Comparison of ENCODE assay signal across 8 cellular contexts in genomic region chr4:154626793-154627484, GRCh38. TPM values are rescaled to one million over a fixed set of nuclear protein-coding genes. Genes with fewer than 3 reads are reported as not detected.
DNase-seq lines count a peak whose midpoint lies in the region; ATAC-seq lines count a peak whose summit lies in the region.

No MANE protein-coding gene starts in this region.

- H3K27me3 ChIP-seq in endocrine pancreas (ENCODE audit: control insufficient read depth, insufficient read depth, low read length), result no peaks in the 10 kb centered on the region

- ATAC-seq in GM21447 (IDR thresholded peaks at IDR 0.05; ENCODE audit: unreplicated experiment), result peak; percentile 92
- ATAC-seq in stimulated activated memory B cell treated with anti-CD40 and anti-IgM and Interleukin-4, amounts not matched to agents 10 μg/mL and 1 μg/mL and 100 μg/mL, for 72 hours, result peak; percentile 88

- 9 to 10% methylated on average over 39 to 42 of the region's 48 CpGs for WGBS in mesodermal cell (ENCODE audit: insufficient coverage in 2 of 2), 2 experiments

- H3K27ac Mint-ChIP-seq in stimulated activated memory B cell treated with anti-CD40 and anti-IgM and Interleukin-4, amounts not matched to agents 10 μg/mL and 1 μg/mL and 100 μg/mL, for 72 hours, result no peak overlapping the region

- DNase-seq in EL (peak; percentile 44), HUDEP-2 (lab: John Stamatoyannopoulos, UW; ENCODE audit: unreplicated experiment in 76 of 76) (peak in 50 of 76 experiments; percentile 2 to 63 (median 27)), posterior vena cava (ENCODE audit: low spot score) (no peak)
- peak; percentile 27 for DNase-seq in activated CD4-positive, alpha-beta T cell treated with anti-CD3 and anti-CD28 coated beads, Interleukin-2, amount 50 U/mL, for 1 hour

- H3K4me3 ChIP-seq in endocrine pancreas (ENCODE audit: control insufficient read depth, insufficient read depth, low read length), result no peak overlapping the region
- H3K4me3 ChIP-seq in mesodermal cell (ENCODE audit: extremely low read depth, insufficient read depth, low read length, poor library complexity, severe bottlenecking), result peak overlapping the region; percentile 19

- intact Hi-C loops in posterior vena cava (cut with DNase I), result loop anchor here in 1 of 2 donors (10.0 kb wide), 1 partner anchor 72 kb away; the partner anchor contains the start of gene PLRG1

- peaks cover 9% of the 10 kb centered on the region for H3K27me3 Mint-ChIP-seq in stimulated activated memory B cell treated with anti-CD40 and anti-IgM and Interleukin-4, amounts not matched to agents 10 μg/mL and 1 μg/mL and 100 μg/mL, for 72 hours

- H3K27ac ChIP-seq in mesodermal cell (ENCODE audit: low read depth, low read length, severe bottlenecking), result no peak overlapping the region

- H3K9me3 Mint-ChIP-seq in stimulated activated memory B cell treated with anti-CD40 and anti-IgM and Interleukin-4, amounts not matched to agents 10 μg/mL and 1 μg/mL and 100 μg/mL, for 72 hours, result no peaks in the 10 kb centered on the region

- H3K36me3 Mint-ChIP-seq in stimulated activated memory B cell treated with anti-CD40 and anti-IgM and Interleukin-4, amounts not matched to agents 10 μg/mL and 1 μg/mL and 100 μg/mL, for 72 hours, result no peaks in the 10 kb centered on the region

- no peaks in the 10 kb centered on the region for H3K4me1 Mint-ChIP-seq in stimulated activated memory B cell treated with anti-CD40 and anti-IgM and Interleukin-4, amounts not matched to agents 10 μg/mL and 1 μg/mL and 100 μg/mL, for 72 hours

- peak overlapping the region; percentile 54 for H3K4me3 Mint-ChIP-seq in stimulated activated memory B cell treated with anti-CD40 and anti-IgM and Interleukin-4, amounts not matched to agents 10 μg/mL and 1 μg/mL and 100 μg/mL, for 72 hours

- no peaks in the 10 kb centered on the region for H3K36me3 ChIP-seq in endocrine pancreas (ENCODE audit: control insufficient read depth, insufficient read depth, low read length)
- H3K36me3 ChIP-seq in mesodermal cell (ENCODE audit: control insufficient read depth, insufficient read depth, low read length), result no peaks in the 10 kb centered on the region

- H3K9ac ChIP-seq in endocrine pancreas (ENCODE audit: control insufficient read depth, insufficient read depth, low read length), result peak overlapping the region; percentile 47

- no peaks in the 10 kb centered on the region for H3K9me3 ChIP-seq in endocrine pancreas (ENCODE audit: control insufficient read depth, low read length)
- no peaks in the 10 kb centered on the region for H3K9me3 ChIP-seq in mesodermal cell (ENCODE audit: control insufficient read depth, low read length)

- no peaks in the 10 kb centered on the region for H3K4me1 ChIP-seq in endocrine pancreas (ENCODE audit: control insufficient read depth, insufficient read depth, low read length)
- peaks cover 3% of the 10 kb centered on the region for H3K4me1 ChIP-seq in mesodermal cell (ENCODE audit: control insufficient read depth, insufficient read depth, low read length, poor library complexity, severe bottlenecking)

RNA-seq across cellular contexts. Expression of gene FGG, which starts 14.5 kb away (rescaled TPM):
- not detected for polyA plus RNA-seq in mesodermal cell (2013, experiment 1 of 2)
- not detected for polyA plus RNA-seq in mesodermal cell (2013, experiment 2 of 2)
- under 1 TPM in 1 of 2 donors, not detected in 1; 0.88 TPM for total RNA-seq in posterior vena cava

RNA-seq across cellular contexts. Expression of gene FGA, which starts 36.4 kb away (rescaled TPM):
- not detected for polyA plus RNA-seq in mesodermal cell (2013, experiment 1 of 2)
- polyA plus RNA-seq in mesodermal cell (2013, experiment 2 of 2), result not detected
- 1 to 10 TPM in 1 of 2 donors, not detected in 1; 1.6 TPM for total RNA-seq in posterior vena cava
